Comparison of ENCODE assay signal across 19 cellular contexts in the genomic region with DNA sequence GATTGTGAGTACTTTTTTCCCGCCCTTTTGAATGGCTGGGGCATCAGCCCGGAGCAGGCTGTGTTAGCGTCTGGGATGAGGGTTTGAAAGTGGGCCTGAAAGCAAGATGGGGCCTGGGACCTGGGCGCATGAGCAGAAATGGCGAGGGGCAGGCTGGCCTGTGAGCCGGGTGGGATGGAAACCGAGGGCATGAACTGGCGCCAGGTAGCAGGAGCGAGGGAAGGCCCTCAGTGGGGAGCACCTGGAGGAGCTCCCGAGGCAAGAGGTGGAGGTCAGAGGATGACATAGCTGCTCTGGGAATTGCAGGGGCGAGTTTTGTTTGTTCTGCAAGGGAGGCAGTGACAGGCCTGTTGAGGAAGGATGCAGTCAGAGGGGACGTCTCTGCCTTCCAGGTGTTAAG.
A peak's percentile ranks its signal among the peaks of the same experiment; 100 is the strongest.
DNase-seq lines count a peak whose midpoint lies in the region; ATAC-seq, FAIRE-seq and TF ChIP-seq lines count a peak whose summit lies in the region.
"Had no signal": no experiment of that assay in that cellular context is flagged by ENCODE, and none has a peak within 500 bp of the region (broad histone marks: within the 10 kb centered on the region; RNA-seq: fewer than 3 reads in every experiment).

No MANE protein-coding gene starts in this region.

- no peak overlapping the region for H2AFZ ChIP-seq in HepG2 (ENCODE audit: low read length)
- no peak overlapping the region for H2AFZ ChIP-seq in H1 (ENCODE audit: low read length)

- DNase-seq in HepG2 (ENCODE audit: low spot score) (no peak), right lobe of liver (no peak), H1 (ENCODE audit: low read depth in 1 of 2, low spot score in 2 of 2) (no peak), progenitor cell of endocrine pancreas (ENCODE audit: low spot score, unreplicated experiment) (no peak), GM13977 (ENCODE audit: low spot score) (no peak)
- DNase-seq in activated T-helper 2 cell treated with anti-CD3 and anti-CD28 coated beads, Interferon-gamma antibody, Interleukin-2, Interleukin-4, amounts not matched to agents 10 μg/mL and 5 μg/mL and 100 μg/mL, durations not matched to agents 14 hours and 24 hours and 36 hours (ENCODE audit: low spot score): no peak
- DNase-seq: BE2C; CD4-positive, alpha-beta T cell; DND-41; NCI-H1105; NCI-H2029 treated with DMSO at 0.1 percent for 48 hours; NCI-H2171 treated with DMSO at 0.1 percent for 48 hours; OCI-M1; SJCRH30 had no signal

- no peaks in the 10 kb centered on the region for H3K9me3 ChIP-seq in HepG2 (ENCODE audit: low read length)
- no peaks in the 10 kb centered on the region for H3K9me3 ChIP-seq in right lobe of liver
- no peaks in the 10 kb centered on the region for H3K9me3 ChIP-seq in H1 (ENCODE audit: insufficient read depth in 2 of 2, low read depth in 1 of 2, low read length in 1 of 2)
- H3K9me3 ChIP-seq: A549, BE2C, SJCRH30 had no signal

- no peak overlapping the region for H2AK5ac ChIP-seq in H1 (ENCODE audit: low read depth, low read length)

- H3K27ac ChIP-seq in HepG2 (ENCODE audit: extremely low read length, insufficient read depth, low read length) (no peak overlapping the region), right lobe of liver (no peak overlapping the region), H1 (ENCODE audit: low read depth, low read length) (no peak overlapping the region)
- H3K27ac ChIP-seq: A549, SJCRH30 had no signal

- no TSS peak for BruUV-seq in HepG2 (replicated peaks; lab: Mats Ljungman, UMichigan)

- no peak overlapping the region for H4K5ac ChIP-seq in H1 (ENCODE audit: insufficient read length, low read depth, low read length)

- no peak overlapping the region for H4K91ac ChIP-seq in H1 (replicated peaks; ENCODE audit: insufficient read length, low read length)

- WGBS in HepG2 (ENCODE audit: low lambda C conversion rate): 95% methylated on average over 11 of the region's 12 CpGs
- WGBS in right lobe of liver (ENCODE audit: insufficient coverage, low coverage, low lambda C conversion rate, missing lambda C conversion rate): 98% methylated on average over 5 of the region's 12 CpGs
- WGBS in H1 (ENCODE audit: extremely low coverage in 1 of 2, insufficient coverage in 1 of 2, insufficient read length in 1 of 2, insufficient replicate concordance in 2 of 2, low coverage in 1 of 2, low lambda C conversion rate in 2 of 2, missing lambda C conversion rate in 1 of 2), 2 experiments: 91% methylated on average over 7 of the region's 12 CpGs; no CpG with 5 or more reads in 1 of the 2 experiments

- H4K8ac ChIP-seq in H1 (ENCODE audit: extremely low read depth, insufficient read depth, low read length): no peak overlapping the region

- H3K27me3 Mint-ChIP-seq in progenitor cell of endocrine pancreas: no peaks in the 10 kb centered on the region
- peaks cover 7% of the 10 kb centered on the region for H3K27me3 Mint-ChIP-seq in activated T-helper 2 cell treated with anti-CD3 and anti-CD28 coated beads, Interferon-gamma antibody, Interleukin-2, Interleukin-4, amounts not matched to agents 10 μg/mL and 5 μg/mL and 100 μg/mL, durations not matched to agents 14 hours and 24 hours and 36 hours (ENCODE audit: low read depth)
- H3K27me3 Mint-ChIP-seq: CD4-positive, alpha-beta T cell had no signal

- peaks cover 25% of the 10 kb centered on the region for H3K4me1 ChIP-seq in HepG2 (ENCODE audit: insufficient read depth, low read length)
- H3K4me1 ChIP-seq in right lobe of liver: peaks cover 0 to 19% (median 4%) of the 10 kb centered on the region in 4 donors
- H3K4me1 ChIP-seq in H1 (replicated peaks in 1 of 4; ENCODE audit: control insufficient read depth in 3 of 4, insufficient read depth in 4 of 4, low read length in 3 of 4): no peaks in the 10 kb centered on the region
- H3K4me1 ChIP-seq: A549, BE2C, SJCRH30 had no signal

- in situ Hi-C loops in HepG2 (cut with HindIII; ENCODE audit: extremely low pct_ligation_motif_present, low pct_unique_long_range_greater_than_20kb) (no loop called here), GM13977 (cut with MboI; ENCODE audit: low pct_unique_long_range_greater_than_20kb, low sequenced_read_pairs, unreplicated experiment) (no loop called here)

- no peak overlapping the region for H2BK20ac ChIP-seq in H1 (ENCODE audit: low read length)

- no peak for ATAC-seq in HepG2
- no peak for ATAC-seq in right lobe of liver
- ATAC-seq in HG02981 (IDR thresholded peaks at IDR 0.05; ENCODE audit: unreplicated experiment): no peak
- ATAC-seq: A549 had no signal

- FAIRE-seq in HepG2 (lab: Jason Lieb, UNC) (no peak), H1 (lab: Jason Lieb, UNC) (no peak)
- FAIRE-seq: A549, GM12891, RCC 7860 had no signal

- TF ChIP-seq EP300 in HepG2 (IDR thresholded peaks at IDR 0.05; ENCODE audit: low read depth in 2 of 2, low read length in 2 of 2) (no peak), HepG2 (CRISPR knock-in tag; IDR thresholded peaks at IDR 0.05; ENCODE audit: borderline replicate concordance) (no peak), H1 (IDR thresholded peaks at IDR 0.05; ENCODE audit: borderline replicate concordance in 1 of 2, low read depth in 2 of 2, low read length in 2 of 2) (no peak)

- no peaks in the 10 kb centered on the region for H3K4me1 Mint-ChIP-seq in progenitor cell of endocrine pancreas (ENCODE audit: low read depth)
- H3K4me1 Mint-ChIP-seq in activated T-helper 2 cell treated with anti-CD3 and anti-CD28 coated beads, Interferon-gamma antibody, Interleukin-2, Interleukin-4, amounts not matched to agents 10 μg/mL and 5 μg/mL and 100 μg/mL, durations not matched to agents 14 hours and 24 hours and 36 hours (ENCODE audit: low read depth): peaks cover 2% of the 10 kb centered on the region

- H3K4me2 ChIP-seq in HepG2 (ENCODE audit: low read depth, low read length) (no peak overlapping the region), H1 (ENCODE audit: insufficient read depth in 1 of 2, low read depth in 2 of 2, low read length in 2 of 2) (no peak overlapping the region)
- H3K4me2 ChIP-seq: A549 had no signal

- peaks cover 15% of the 10 kb centered on the region for H3K36me3 Mint-ChIP-seq in progenitor cell of endocrine pancreas (ENCODE audit: insufficient read depth)
- H3K36me3 Mint-ChIP-seq in activated T-helper 2 cell treated with anti-CD3 and anti-CD28 coated beads, Interferon-gamma antibody, Interleukin-2, Interleukin-4, amounts not matched to agents 10 μg/mL and 5 μg/mL and 100 μg/mL, durations not matched to agents 14 hours and 24 hours and 36 hours (ENCODE audit: low read depth): no peaks in the 10 kb centered on the region

- H3K23ac ChIP-seq in H1 (ENCODE audit: insufficient read length): no peak overlapping the region

- no peak overlapping the region for H2BK15ac ChIP-seq in H1 (ENCODE audit: low read length)

- H2BK12ac ChIP-seq in H1 (ENCODE audit: low read depth, low read length): 0 out of 2 replicates have a peak overlapping the region, but pooled peaks have one; percentile 27

- no peak for TF ChIP-seq CTCF in HepG2 (CRISPR knock-in tag; IDR thresholded peaks at IDR 0.05)
- no peak for TF ChIP-seq CTCF in right lobe of liver (IDR thresholded peaks at IDR 0.05)
- no peak for TF ChIP-seq CTCF in H1 (IDR thresholded peaks at IDR 0.05; ENCODE audit: control extremely low read depth in 1 of 3, insufficient read depth in 1 of 3, low read depth in 1 of 3, low read length in 3 of 3)
- TF ChIP-seq CTCF in progenitor cell of endocrine pancreas (IDR thresholded peaks at IDR 0.05; ENCODE audit: unreplicated experiment): no peak
- no peak for TF ChIP-seq CTCF in GM13977 (IDR thresholded peaks at IDR 0.05; ENCODE audit: extremely low read depth, insufficient read depth, missing control alignments)

- H3K23me2 ChIP-seq in H1 (ENCODE audit: low read depth, low read length): peaks cover 7% of the 10 kb centered on the region; the same call in 1 of the 2 replicates

- no peak overlapping the region for H3K9ac ChIP-seq in HepG2 (ENCODE audit: insufficient read depth, low read depth, low read length)
- H3K9ac ChIP-seq in H1 (replicated peaks in 1 of 4; ENCODE audit: extremely low read depth in 1 of 4, low read depth in 3 of 4, low read length in 3 of 4): no peak overlapping the region

- H3K4me3 ChIP-seq in HepG2 (replicated peaks in 1 of 3; ENCODE audit: insufficient read depth in 1 of 3, low read depth in 2 of 3, low read length in 3 of 3): no peak overlapping the region
- H3K4me3 ChIP-seq in right lobe of liver: no peak overlapping the region
- H3K4me3 ChIP-seq in H1 (ENCODE audit: extremely low read depth in 1 of 4, insufficient read depth in 2 of 4, low read depth in 3 of 4, low read length in 4 of 4): no peak overlapping the region
- H3K4me3 ChIP-seq: A549, SJCRH30 had no signal

- CTCF ChIA-PET in HepG2 (lab: Yijun Ruan, JAX; ENCODE audit: low intra/inter-chr PET ratio, low total read pairs): no interaction called here
- CTCF ChIA-PET in H1 (lab: Charles Lee; ENCODE audit: partially characterized antibody): interaction anchor here (0.7 to 1.8 kb wide), 4 partner anchors 15 to 91 kb away, joined by 3 to 10 read pairs (median 4); no protein-coding TSS in a partner anchor

- TF ChIP-seq RAD21 in HepG2 (CRISPR knock-in tag; IDR thresholded peaks at IDR 0.05): no peak
- no peak for TF ChIP-seq RAD21 in H1 (IDR thresholded peaks at IDR 0.05 in 1 of 2, conservative IDR thresholded peaks at IDR 0.05 in 1 of 2; ENCODE audit: low read depth in 2 of 2, low read length in 2 of 2)

- intact Hi-C loops in HepG2 (cut with micrococcal nuclease; ENCODE audit: unreplicated experiment): no loop called here
- intact Hi-C loops in right lobe of liver (cut with DNase I): no loop called here
- intact Hi-C loops in activated T-helper 2 cell treated with anti-CD3 and anti-CD28 coated beads, Interferon-gamma antibody, Interleukin-2, Interleukin-4, amounts not matched to agents 10 μg/mL and 5 μg/mL and 100 μg/mL, durations not matched to agents 14 hours and 24 hours and 36 hours (cut with micrococcal nuclease): no loop called here

- H3K14ac ChIP-seq in H1 (ENCODE audit: insufficient read length): no peak overlapping the region

- H3K4ac ChIP-seq in H1 (replicated peaks; ENCODE audit: insufficient read length, low read depth, low read length): no peak overlapping the region

- H3K27ac Mint-ChIP-seq in progenitor cell of endocrine pancreas: peak overlapping the region; percentile 52
- no peak overlapping the region for H3K27ac Mint-ChIP-seq in activated T-helper 2 cell treated with anti-CD3 and anti-CD28 coated beads, Interferon-gamma antibody, Interleukin-2, Interleukin-4, amounts not matched to agents 10 μg/mL and 5 μg/mL and 100 μg/mL, durations not matched to agents 14 hours and 24 hours and 36 hours
- H3K27ac Mint-ChIP-seq: CD4-positive, alpha-beta T cell had no signal

- TF ChIP-seq POLR2A in HepG2 (IDR thresholded peaks at IDR 0.05; ENCODE audit: insufficient read depth in 1 of 2, low read depth in 2 of 2, low read length in 2 of 2) (no peak), right lobe of liver (IDR thresholded peaks at IDR 0.05) (no peak), H1 (IDR thresholded peaks at IDR 0.05; ENCODE audit: control extremely low read depth in 1 of 2, low read depth in 2 of 2, low read length in 2 of 2) (no peak)

- H4K20me1 ChIP-seq in HepG2 (ENCODE audit: insufficient read depth, low read length) (no peaks in the 10 kb centered on the region), H1 (replicated peaks in 1 of 2; ENCODE audit: control insufficient read depth in 1 of 2, insufficient read depth in 2 of 2, low read length in 2 of 2) (peaks cover 0 to 9% of the 10 kb centered on the region in 2 experiments)

- H3K56ac ChIP-seq in H1 (replicated peaks; ENCODE audit: insufficient read length, low read depth, low read length): no peak overlapping the region

- H3K4me3 Mint-ChIP-seq in progenitor cell of endocrine pancreas (ENCODE audit: low read depth): no peak overlapping the region
- H3K4me3 Mint-ChIP-seq in activated T-helper 2 cell treated with anti-CD3 and anti-CD28 coated beads, Interferon-gamma antibody, Interleukin-2, Interleukin-4, amounts not matched to agents 10 μg/mL and 5 μg/mL and 100 μg/mL, durations not matched to agents 14 hours and 24 hours and 36 hours (ENCODE audit: low read depth): no peak overlapping the region
- H3K4me3 Mint-ChIP-seq: CD4-positive, alpha-beta T cell; IgD-negative memory B cell had no signal

- POLR2A ChIA-PET in HepG2 (lab: Yijun Ruan, JAX) (no interaction called here), H1 (lab: Charles Lee; ENCODE audit: partially characterized antibody) (interaction anchor here (1.2 kb wide), 1 partner anchor 10 kb away, joined by 4 read pairs; no protein-coding TSS in a partner anchor)

- H3K9me3 Mint-ChIP-seq in progenitor cell of endocrine pancreas (ENCODE audit: low read depth): peaks cover 12% of the 10 kb centered on the region
- no peaks in the 10 kb centered on the region for H3K9me3 Mint-ChIP-seq in activated T-helper 2 cell treated with anti-CD3 and anti-CD28 coated beads, Interferon-gamma antibody, Interleukin-2, Interleukin-4, amounts not matched to agents 10 μg/mL and 5 μg/mL and 100 μg/mL, durations not matched to agents 14 hours and 24 hours and 36 hours
- H3K9me3 Mint-ChIP-seq: CD4-positive, alpha-beta T cell had no signal

- H3K79me1 ChIP-seq in H1 (ENCODE audit: low read depth, low read length): peaks cover 3% of the 10 kb centered on the region; the same call in 1 of the 2 replicates

- no peak overlapping the region for H2BK5ac ChIP-seq in H1 (ENCODE audit: low read depth, low read length)

- H3K18ac ChIP-seq in H1 (ENCODE audit: extremely low read depth, low read length): no peak overlapping the region

- no peaks in the 10 kb centered on the region; a peak in 1 of 5 replicates for H3K36me3 ChIP-seq in HepG2 (replicated peaks in 1 of 2; ENCODE audit: control insufficient read depth in 1 of 2, insufficient read depth in 2 of 2, low read length in 2 of 2)
- H3K36me3 ChIP-seq in right lobe of liver: no peaks in the 10 kb centered on the region
- no peaks in the 10 kb centered on the region for H3K36me3 ChIP-seq in H1 (ENCODE audit: control insufficient read depth in 2 of 4, insufficient read depth in 4 of 4, low read length in 3 of 4)
- H3K36me3 ChIP-seq: BE2C had no signal

- H3K79me2 ChIP-seq in HepG2 (ENCODE audit: insufficient read depth, low read length) (peaks cover 13% of the 10 kb centered on the region), H1 (ENCODE audit: control insufficient read depth in 1 of 2, insufficient read depth in 2 of 2, low read length in 2 of 2) (0 out of 4 replicates have a peak, but pooled peaks cover 0 to 2% of the 10 kb centered on the region in 2 experiments)

- H2BK120ac ChIP-seq in H1 (replicated peaks; ENCODE audit: low read depth, low read length): no peak overlapping the region

- no peaks in the 10 kb centered on the region; a peak in 1 of 5 replicates for H3K27me3 ChIP-seq in HepG2 (ENCODE audit: control insufficient read depth in 1 of 2, insufficient read depth in 2 of 2, low read length in 2 of 2)
- H3K27me3 ChIP-seq in right lobe of liver: no peaks in the 10 kb centered on the region
- H3K27me3 ChIP-seq in H1 (replicated peaks in 1 of 4; ENCODE audit: control insufficient read depth in 3 of 4, extremely low read depth in 1 of 4, insufficient read depth in 3 of 4, low read length in 3 of 4): 0 out of 7 replicates have a peak, but pooled peaks cover 0 to 2% (median 0%) of the 10 kb centered on the region in 4 experiments
- H3K27me3 ChIP-seq: BE2C, SJCRH30 had no signal
